7 cellular contexts compared by ENCODE assay signal in genomic region chr2:110677080-110677479, GRCh38. TPM values are rescaled to one million over a fixed set of nuclear protein-coding genes. Genes with fewer than 3 reads are reported as not detected.
DNase-seq lines count a peak whose midpoint lies in the region; ATAC-seq and TF ChIP-seq lines count a peak whose summit lies in the region.

No MANE protein-coding gene starts in this region.

- H3K4me3 ChIP-seq in GM12865 (ENCODE audit: low read depth, low read length), result peak overlapping the region; percentile 93
- peak overlapping the region; percentile 99 for H3K4me3 ChIP-seq in OCI-LY1 (ENCODE audit: low read depth, low read length, poor library complexity, severe bottlenecking)
- H3K4me3 ChIP-seq in effector memory CD4-positive, alpha-beta T cell (ENCODE audit: insufficient read depth, low read depth, low read length, poor library complexity, severe bottlenecking), result peak overlapping the region; percentile 99

- peak overlapping the region; percentile 96 for H3K9ac ChIP-seq in OCI-LY1 (ENCODE audit: low read length)

- H2AFZ ChIP-seq in OCI-LY1 (ENCODE audit: low read length), result no peak overlapping the region

- H3K4me3 Mint-ChIP-seq in progenitor cell of endocrine pancreas (ENCODE audit: low read depth), result peak overlapping the region; percentile 98

- no peaks in the 10 kb centered on the region for H3K36me3 Mint-ChIP-seq in progenitor cell of endocrine pancreas (ENCODE audit: insufficient read depth)

- DNase-seq in GM12865 (ENCODE audit: low read depth) (no peak), progenitor cell of endocrine pancreas (ENCODE audit: low spot score, unreplicated experiment) (no peak), NCI-H82 treated with DMSO at 0.1 percent for 48 hours (lab: John Stamatoyannopoulos, UW; ENCODE audit: unreplicated experiment) (no peak)
- DNase-seq in effector memory CD4-positive, alpha-beta T cell, result no peak
- no peak for DNase-seq in activated CD4-positive, CD25-positive, alpha-beta regulatory T cell treated with anti-CD3 and anti-CD28 coated beads, Interleukin-2, amount 50 U/mL, for 72 hours

- H3K27ac ChIP-seq in OCI-LY1 (ENCODE audit: low read depth, low read length, poor library complexity, severe bottlenecking), result peak overlapping the region; percentile 71
- no peak overlapping the region for H3K27ac ChIP-seq in effector memory CD4-positive, alpha-beta T cell (ENCODE audit: insufficient read depth, low read length, poor library complexity, severe bottlenecking)

- peaks cover 34% of the 10 kb centered on the region for H3K79me2 ChIP-seq in OCI-LY1 (ENCODE audit: insufficient read depth, low read length)

- no peaks in the 10 kb centered on the region for H3K9me2 ChIP-seq in OCI-LY1 (ENCODE audit: low read depth, low read length)

- ATAC-seq in GM18520 (IDR thresholded peaks at IDR 0.05; ENCODE audit: unreplicated experiment), result no peak

- peak overlapping the region; percentile 59 for H3K27ac Mint-ChIP-seq in progenitor cell of endocrine pancreas

- H3K36me3 ChIP-seq in OCI-LY1 (ENCODE audit: insufficient read depth, low read length), result peaks cover 28% of the 10 kb centered on the region
- no peaks in the 10 kb centered on the region for H3K36me3 ChIP-seq in effector memory CD4-positive, alpha-beta T cell (ENCODE audit: control insufficient read depth, insufficient read depth, low read length)

- no peaks in the 10 kb centered on the region for H3F3A ChIP-seq in OCI-LY1 (ENCODE audit: insufficient read depth, low read length)

- H3K27me3 Mint-ChIP-seq in progenitor cell of endocrine pancreas, result peaks cover 3% of the 10 kb centered on the region

- no peaks in the 10 kb centered on the region for H3K27me3 ChIP-seq in OCI-LY1 (ENCODE audit: insufficient read depth, low read length)
- no peaks in the 10 kb centered on the region for H3K27me3 ChIP-seq in effector memory CD4-positive, alpha-beta T cell (replicated peaks; ENCODE audit: control insufficient read depth, insufficient read depth, low read length, poor library complexity, severe bottlenecking)

- no peaks in the 10 kb centered on the region for H3K9me3 Mint-ChIP-seq in progenitor cell of endocrine pancreas (ENCODE audit: low read depth)

- peaks cover 12% of the 10 kb centered on the region for H3K4me1 Mint-ChIP-seq in progenitor cell of endocrine pancreas (ENCODE audit: low read depth)

- H3K9me3 ChIP-seq in OCI-LY1 (ENCODE audit: low read length), result no peaks in the 10 kb centered on the region
- no peaks in the 10 kb centered on the region for H3K9me3 ChIP-seq in effector memory CD4-positive, alpha-beta T cell (ENCODE audit: control insufficient read depth, low read length)

- peak overlapping the region; percentile 88 for H3K4me2 ChIP-seq in OCI-LY1 (ENCODE audit: low read length)

- TF ChIP-seq CTCF in GM12865 (IDR thresholded peaks at IDR 0.05; ENCODE audit: insufficient read depth, low read depth, low read length, missing control alignments) (no peak), OCI-LY1 (IDR thresholded peaks at IDR 0.05; ENCODE audit: low read length) (no peak), progenitor cell of endocrine pancreas (IDR thresholded peaks at IDR 0.05; ENCODE audit: unreplicated experiment) (no peak)

- no peaks in the 10 kb centered on the region for H4K20me1 ChIP-seq in OCI-LY1 (ENCODE audit: insufficient read depth, low read length)

- H3K4me1 ChIP-seq in OCI-LY1 (ENCODE audit: insufficient read depth, low read length, severe bottlenecking), result peaks cover 35% of the 10 kb centered on the region
- no peaks in the 10 kb centered on the region for H3K4me1 ChIP-seq in effector memory CD4-positive, alpha-beta T cell (ENCODE audit: control insufficient read depth, insufficient read depth, low read length, poor library complexity, severe bottlenecking)

RNA-seq across cellular contexts. Expression of gene BUB1, which starts 0.8 kb away (rescaled TPM):
- total RNA-seq in progenitor cell of endocrine pancreas, result 25.4 and 26.8 TPM in 2 replicates

RNA-seq across cellular contexts. Expression of gene ACOXL, which starts 55.3 kb away (rescaled TPM):
- total RNA-seq in progenitor cell of endocrine pancreas, result 0.19 and 0.27 TPM in 2 replicates
